Comparison of ENCODE assay signal across 22 cellular contexts in genomic region chr11:65128182-65129145, GRCh38. TPM values are rescaled to one million over a fixed set of nuclear protein-coding genes. Genes with fewer than 3 reads are reported as not detected.
DNase-seq lines count a peak whose midpoint lies in the region; ATAC-seq, FAIRE-seq and TF ChIP-seq lines count a peak whose summit lies in the region.
"Had no signal": no experiment of that assay in that cellular context is flagged by ENCODE, and none has a peak within 500 bp of the region (broad histone marks: within the 10 kb centered on the region; RNA-seq: fewer than 3 reads in every experiment).

No MANE protein-coding gene starts in this region.

- H3K27me3 Mint-ChIP-seq in activated naive CD8-positive, alpha-beta T cell treated with anti-CD3 and anti-CD28 coated beads, Interleukin-2, amount 10 ng/mL, durations not matched to agents 7 days and 5 days, result no peaks in the 10 kb centered on the region
- H3K27me3 Mint-ChIP-seq in activated naive CD8-positive, alpha-beta T cell treated with anti-CD3 and anti-CD28 coated beads for 36 hours, result no peaks in the 10 kb centered on the region
- H3K27me3 Mint-ChIP-seq: CD4-positive, alpha-beta memory T cell; effector memory CD8-positive, alpha-beta T cell; naive B cell had no signal

- in situ Hi-C loops in Panc1 (cut with HindIII; ENCODE audit: low pct_unique_long_range_greater_than_20kb, low sequenced_read_pairs) (no loop called here), ACHN (cut with HindIII; ENCODE audit: low pct_ligation_motif_present, low pct_unique_long_range_greater_than_20kb, low sequenced_read_pairs) (no loop called here)

- no TSS peak for BruUV-seq in Panc1 (replicated peaks; lab: Mats Ljungman, UMichigan)
- BruUV-seq in endothelial cell of umbilical vein (replicated peaks; lab: Mats Ljungman, UMichigan), result TSS peak; percentile 23

- H2AFZ ChIP-seq in endothelial cell of umbilical vein (ENCODE audit: low read depth, low read length), result no peak overlapping the region

- H3K9me3 ChIP-seq in Panc1 (ENCODE audit: control insufficient read depth, insufficient read depth, low read depth, low read length), result no peaks in the 10 kb centered on the region
- no peaks in the 10 kb centered on the region for H3K9me3 ChIP-seq in endothelial cell of umbilical vein (replicated peaks; ENCODE audit: control insufficient read depth, insufficient read depth, low read length)
- H3K9me3 ChIP-seq: ovary had no signal

- no peak overlapping the region for H3K4me3 Mint-ChIP-seq in activated naive CD8-positive, alpha-beta T cell treated with anti-CD3 and anti-CD28 coated beads, Interleukin-2, amount 10 ng/mL, durations not matched to agents 7 days and 5 days
- H3K4me3 Mint-ChIP-seq in activated naive CD8-positive, alpha-beta T cell treated with anti-CD3 and anti-CD28 coated beads for 36 hours, result no peak overlapping the region
- H3K4me3 Mint-ChIP-seq: CD4-positive, alpha-beta memory T cell; effector memory CD8-positive, alpha-beta T cell had no signal

- DNase-seq in activated naive CD8-positive, alpha-beta T cell treated with anti-CD3 and anti-CD28 coated beads, Interleukin-2, amount 10 ng/mL, durations not matched to agents 7 days and 5 days, result peak; percentile 22
- DNase-seq in activated naive CD8-positive, alpha-beta T cell treated with anti-CD3 and anti-CD28 coated beads for 36 hours, result no peak
- DNase-seq in Panc1 (ENCODE audit: low read depth, low spot score) (no peak), endothelial cell of umbilical vein (ENCODE audit: low read depth, low spot score) (no peak), ACHN (no peak)
- DNase-seq: activated CD4-positive, alpha-beta T cell treated with anti-CD3 and anti-CD28 coated beads for 48 hours; activated gamma-delta T cell; CD4-positive, alpha-beta memory T cell; DMS153; effector memory CD8-positive, alpha-beta T cell; GOT3; mesenchymal stem cell; naive B cell; NCI-H1092; NCI-H2081 treated with DMSO at 0.1 percent for 48 hours; NCI-H446 treated with DMSO at 0.1 percent for 48 hours; NK-92 treated with Interleukin-12 subunit alpha and Interleukin-12 subunit beta, amount 100 ng/mL, for 24 hours; ovary had no signal

- H3K36me3 ChIP-seq in Panc1 (ENCODE audit: control insufficient read depth, insufficient read depth, low read length), result peaks cover 19% of the 10 kb centered on the region
- H3K36me3 ChIP-seq in endothelial cell of umbilical vein (ENCODE audit: control insufficient read depth in 2 of 2, extremely low read depth in 1 of 2, insufficient read depth in 2 of 2, low read length in 2 of 2), result peaks cover 11 to 58% of the 10 kb centered on the region in 2 experiments
- H3K36me3 ChIP-seq: ovary had no signal

- no peak overlapping the region for H3K27ac ChIP-seq in Panc1 (ENCODE audit: low read length)
- H3K27ac ChIP-seq in endothelial cell of umbilical vein (ENCODE audit: insufficient read depth, low read depth, low read length), result no peak overlapping the region
- H3K27ac ChIP-seq: ovary had no signal

- H4K20me1 ChIP-seq in endothelial cell of umbilical vein (replicated peaks; ENCODE audit: control insufficient read depth, extremely low read depth, insufficient read depth, low read length), result no peaks in the 10 kb centered on the region

- peaks cover 14% of the 10 kb centered on the region for H3K79me2 ChIP-seq in endothelial cell of umbilical vein (ENCODE audit: control insufficient read depth, insufficient read depth, low read length)

- no peak overlapping the region for H3K27ac Mint-ChIP-seq in activated naive CD8-positive, alpha-beta T cell treated with anti-CD3 and anti-CD28 coated beads, Interleukin-2, amount 10 ng/mL, durations not matched to agents 7 days and 5 days
- no peak overlapping the region for H3K27ac Mint-ChIP-seq in activated naive CD8-positive, alpha-beta T cell treated with anti-CD3 and anti-CD28 coated beads for 36 hours

- no peak for FAIRE-seq in endothelial cell of umbilical vein (lab: Jason Lieb, UNC)
- FAIRE-seq: astrocyte had no signal

- POLR2A ChIA-PET in activated naive CD8-positive, alpha-beta T cell treated with anti-CD3 and anti-CD28 coated beads, Interleukin-2, amount 10 ng/mL, durations not matched to agents 7 days and 5 days (lab: Charles Lee), result interaction anchor here (1.3 to 1.7 kb wide), 2 partner anchors 11 to 12 kb away, joined by 4 read pairs; partner anchors contain the start of gene ZNHIT2
- POLR2A ChIA-PET in Panc1 (lab: Charles Lee), result interaction anchor here (0.6 kb wide), 1 partner anchor 24 kb away, joined by 3 read pairs; no protein-coding TSS in a partner anchor
- POLR2A ChIA-PET in endothelial cell of umbilical vein (lab: Charles Lee), result interaction anchor here (1.5 kb wide), 1 partner anchor 11 kb away, joined by 4 read pairs; the partner anchor contains the start of gene ZNHIT2

- H3K9me1 ChIP-seq in endothelial cell of umbilical vein (replicated peaks; ENCODE audit: control insufficient read depth, extremely low read depth, insufficient read depth, low read length), result no peaks in the 10 kb centered on the region

- intact Hi-C loops in Panc1 (cut with micrococcal nuclease; ENCODE audit: unreplicated experiment) (no loop called here), endothelial cell of umbilical vein (cut with micrococcal nuclease) (no loop called here)

- peaks cover 18% of the 10 kb centered on the region for H3K4me1 Mint-ChIP-seq in activated naive CD8-positive, alpha-beta T cell treated with anti-CD3 and anti-CD28 coated beads, Interleukin-2, amount 10 ng/mL, durations not matched to agents 7 days and 5 days
- peaks cover 16% of the 10 kb centered on the region for H3K4me1 Mint-ChIP-seq in activated naive CD8-positive, alpha-beta T cell treated with anti-CD3 and anti-CD28 coated beads for 36 hours

- peaks cover 7% of the 10 kb centered on the region for H3K36me3 Mint-ChIP-seq in activated naive CD8-positive, alpha-beta T cell treated with anti-CD3 and anti-CD28 coated beads, Interleukin-2, amount 10 ng/mL, durations not matched to agents 7 days and 5 days
- peaks cover 10% of the 10 kb centered on the region for H3K36me3 Mint-ChIP-seq in activated naive CD8-positive, alpha-beta T cell treated with anti-CD3 and anti-CD28 coated beads for 36 hours

- no peak overlapping the region for H3K9ac ChIP-seq in endothelial cell of umbilical vein (replicated peaks; ENCODE audit: extremely low read depth, insufficient read depth, low read length)

- CTCF ChIA-PET in Panc1 (lab: Charles Lee) (interaction anchor here (0.6 kb wide), 1 partner anchor 99 kb away, joined by 3 read pairs; no protein-coding TSS in a partner anchor), endothelial cell of umbilical vein (lab: Charles Lee) (interaction anchor here (1.2 kb wide), 2 partner anchors 11 to 18 kb away, joined by 3 read pairs; partner anchors contain the start of gene ZNHIT2)

- no peaks in the 10 kb centered on the region for H3K27me3 ChIP-seq in Panc1 (ENCODE audit: control insufficient read depth, insufficient read depth, low read length)
- H3K27me3 ChIP-seq in endothelial cell of umbilical vein (ENCODE audit: control insufficient read depth in 2 of 2, insufficient read depth in 2 of 2, low read length in 2 of 2), result no peaks in the 10 kb centered on the region
- H3K27me3 ChIP-seq: ovary had no signal

- no peak overlapping the region for H3K4me2 ChIP-seq in endothelial cell of umbilical vein (ENCODE audit: insufficient read depth, low read length)

- no peak for TF ChIP-seq CTCF in Panc1 (IDR thresholded peaks at IDR 0.05)
- TF ChIP-seq CTCF in endothelial cell of umbilical vein (IDR thresholded peaks at IDR 0.05; ENCODE audit: extremely low read depth in 1 of 2, insufficient read depth in 1 of 2, low read depth in 1 of 2, low read length in 2 of 2), result no peak

- H3K4me1 ChIP-seq in Panc1 (ENCODE audit: control insufficient read depth, insufficient read depth, low read length) (peaks cover 8% of the 10 kb centered on the region), endothelial cell of umbilical vein (ENCODE audit: control insufficient read depth, extremely low read depth, insufficient read depth, low read length) (peaks cover 6% of the 10 kb centered on the region)

- no peak for ATAC-seq in activated naive CD8-positive, alpha-beta T cell treated with anti-CD3 and anti-CD28 coated beads, Interleukin-2, amount 10 ng/mL, durations not matched to agents 7 days and 5 days (ENCODE audit: low read depth)
- peak; percentile 12 for ATAC-seq in Panc1
- ATAC-seq in HG02870 (IDR thresholded peaks at IDR 0.05; ENCODE audit: unreplicated experiment), result no peak
- ATAC-seq in GM21526 (IDR thresholded peaks at IDR 0.05; ENCODE audit: low FRiP score, unreplicated experiment), result no peak
- no peak for ATAC-seq in GM18498 (IDR thresholded peaks at IDR 0.05; ENCODE audit: unreplicated experiment)
- ATAC-seq: effector memory CD8-positive, alpha-beta T cell had no signal

- no peak for TF ChIP-seq POLR2A in endothelial cell of umbilical vein (IDR thresholded peaks at IDR 0.05; ENCODE audit: low read depth, low read length)

- H3K9me3 Mint-ChIP-seq in activated naive CD8-positive, alpha-beta T cell treated with anti-CD3 and anti-CD28 coated beads, Interleukin-2, amount 10 ng/mL, durations not matched to agents 7 days and 5 days, result no peaks in the 10 kb centered on the region
- H3K9me3 Mint-ChIP-seq in activated naive CD8-positive, alpha-beta T cell treated with anti-CD3 and anti-CD28 coated beads for 36 hours, result no peaks in the 10 kb centered on the region
- H3K9me3 Mint-ChIP-seq: effector memory CD8-positive, alpha-beta T cell; naive B cell had no signal

- H3K4me3 ChIP-seq in Panc1 (ENCODE audit: low read depth in 2 of 2, low read length in 2 of 2) (no peak overlapping the region), endothelial cell of umbilical vein (replicated peaks in 1 of 3; ENCODE audit: insufficient read depth in 1 of 3, low read depth in 1 of 3, low read length in 3 of 3) (no peak overlapping the region)
- H3K4me3 ChIP-seq: ovary had no signal

- dilution Hi-C loops in endothelial cell of umbilical vein (cut with MboI; ENCODE audit: extremely low pct_ligation_motif_present, low sequenced_read_pairs), result no loop called here

RNA-seq across cellular contexts. Expression of gene SYVN1, which starts 5.9 kb away (rescaled TPM):
- 10 to 100 TPM; 43.4 to 45.1 TPM for total RNA-seq in activated naive CD8-positive, alpha-beta T cell treated with anti-CD3 and anti-CD28 coated beads, Interleukin-2, amount 10 ng/mL, durations not matched to agents 7 days and 5 days
- total RNA-seq in activated naive CD8-positive, alpha-beta T cell treated with anti-CD3 and anti-CD28 coated beads for 36 hours, result 10 to 100 TPM; 27.5 to 29.3 TPM
- 64.3 TPM for total RNA-seq in Panc1 (2021; ENCODE audit: unreplicated experiment)
- 85.6 TPM for polyA plus RNA-seq in Panc1 (2012; ENCODE audit: insufficient read length)
- 34.5 and 36.0 TPM in 2 replicates for total RNA-seq in endothelial cell of umbilical vein
- polyA plus RNA-seq in endothelial cell of umbilical vein, result 39.1 and 45.1 TPM in 2 replicates
- polyA plus RNA-seq in endothelial cell of umbilical vein (2011; cell fraction: cytosol; rRNA removed), result 21.1 and 23.8 TPM in 2 replicates
- 66.5 and 85.9 TPM in 2 replicates for polyA plus RNA-seq in endothelial cell of umbilical vein (2011; cell fraction: nucleus; rRNA removed)
- polyA plus RNA-seq in endothelial cell of umbilical vein (2012), result 23.8 and 26.9 TPM in 2 replicates
- polyA minus RNA-seq in endothelial cell of umbilical vein, result 119 and 128 TPM in 2 replicates
- 19.5 TPM for polyA minus RNA-seq in endothelial cell of umbilical vein (2011; cell fraction: cytosol; rRNA and poly(A)+ RNA removed)
- 29.6 and 50.5 TPM in 2 replicates for polyA minus RNA-seq in endothelial cell of umbilical vein (2011; cell fraction: nucleus; rRNA and poly(A)+ RNA removed)

RNA-seq across cellular contexts. Expression of gene MRPL49, which starts 6.3 kb away (rescaled TPM):
- total RNA-seq in activated naive CD8-positive, alpha-beta T cell treated with anti-CD3 and anti-CD28 coated beads, Interleukin-2, amount 10 ng/mL, durations not matched to agents 7 days and 5 days, result 10 to 100 TPM; 50.7 to 53.6 TPM
- 100 to 1,000 TPM in 1 of 2 experiments, 10 to 100 TPM in 1; 99.9 to 100 TPM for total RNA-seq in activated naive CD8-positive, alpha-beta T cell treated with anti-CD3 and anti-CD28 coated beads for 36 hours
- total RNA-seq in Panc1 (2021; ENCODE audit: unreplicated experiment), result 111 TPM
- 84.1 TPM for polyA plus RNA-seq in Panc1 (2012; ENCODE audit: insufficient read length)
- 49.7 and 51.6 TPM in 2 replicates for total RNA-seq in endothelial cell of umbilical vein
- 76.8 and 90.4 TPM in 2 replicates for polyA plus RNA-seq in endothelial cell of umbilical vein
- polyA plus RNA-seq in endothelial cell of umbilical vein (2011; cell fraction: cytosol; rRNA removed), result 60.2 and 65.0 TPM in 2 replicates
- 26.6 and 29.5 TPM in 2 replicates for polyA plus RNA-seq in endothelial cell of umbilical vein (2011; cell fraction: nucleus; rRNA removed)
- polyA plus RNA-seq in endothelial cell of umbilical vein (2012), result 36.1 and 37.6 TPM in 2 replicates
- polyA minus RNA-seq in endothelial cell of umbilical vein, result 36.1 and 40.1 TPM in 2 replicates
- polyA minus RNA-seq in endothelial cell of umbilical vein (2011; cell fraction: cytosol; rRNA and poly(A)+ RNA removed), result 43.0 TPM
- polyA minus RNA-seq in endothelial cell of umbilical vein (2011; cell fraction: nucleus; rRNA and poly(A)+ RNA removed), result 8.4 and 11.4 TPM in 2 replicates

RNA-seq across cellular contexts. Expression of gene FAU, which starts 6.5 kb away (rescaled TPM):
- 1,000 to 10,000 TPM; 1,110 to 1,162 TPM for total RNA-seq in activated naive CD8-positive, alpha-beta T cell treated with anti-CD3 and anti-CD28 coated beads, Interleukin-2, amount 10 ng/mL, durations not matched to agents 7 days and 5 days
- 1,000 to 10,000 TPM; 1,087 to 1,097 TPM for total RNA-seq in activated naive CD8-positive, alpha-beta T cell treated with anti-CD3 and anti-CD28 coated beads for 36 hours
- total RNA-seq in Panc1 (2021; ENCODE audit: unreplicated experiment), result 1,001 TPM
- 1,612 TPM for polyA plus RNA-seq in Panc1 (2012; ENCODE audit: insufficient read length)
- 746 and 784 TPM in 2 replicates for total RNA-seq in endothelial cell of umbilical vein
- 741 and 809 TPM in 2 replicates for polyA plus RNA-seq in endothelial cell of umbilical vein
- 617 and 778 TPM in 2 replicates for polyA plus RNA-seq in endothelial cell of umbilical vein (2011; cell fraction: cytosol; rRNA removed)
- polyA plus RNA-seq in endothelial cell of umbilical vein (2011; cell fraction: nucleus; rRNA removed), result 248 and 301 TPM in 2 replicates
- 942 and 1,263 TPM in 2 replicates for polyA plus RNA-seq in endothelial cell of umbilical vein (2012)
- polyA minus RNA-seq in endothelial cell of umbilical vein, result 207 and 228 TPM in 2 replicates
- 448 TPM for polyA minus RNA-seq in endothelial cell of umbilical vein (2011; cell fraction: cytosol; rRNA and poly(A)+ RNA removed)
- polyA minus RNA-seq in endothelial cell of umbilical vein (2011; cell fraction: nucleus; rRNA and poly(A)+ RNA removed), result 47.7 and 69.2 TPM in 2 replicates

RNA-seq across cellular contexts. Expression of gene ZNHIT2, which starts 11.0 kb away (rescaled TPM):
- 10 to 100 TPM; 11.1 to 11.9 TPM for total RNA-seq in activated naive CD8-positive, alpha-beta T cell treated with anti-CD3 and anti-CD28 coated beads, Interleukin-2, amount 10 ng/mL, durations not matched to agents 7 days and 5 days
- 10 to 100 TPM; 14.9 to 15.1 TPM for total RNA-seq in activated naive CD8-positive, alpha-beta T cell treated with anti-CD3 and anti-CD28 coated beads for 36 hours
- total RNA-seq in Panc1 (2021; ENCODE audit: unreplicated experiment), result 27.1 TPM
- 49.9 TPM for polyA plus RNA-seq in Panc1 (2012; ENCODE audit: insufficient read length)
- 9.0 and 9.2 TPM in 2 replicates for total RNA-seq in endothelial cell of umbilical vein
- 7.1 and 12.8 TPM in 2 replicates for polyA plus RNA-seq in endothelial cell of umbilical vein
- polyA plus RNA-seq in endothelial cell of umbilical vein (2011; cell fraction: cytosol; rRNA removed), result 2.2 and 4.9 TPM in 2 replicates
- 1.7 and 2.1 TPM in 2 replicates for polyA plus RNA-seq in endothelial cell of umbilical vein (2011; cell fraction: nucleus; rRNA removed)
- 4.2 and 6.0 TPM in 2 replicates for polyA plus RNA-seq in endothelial cell of umbilical vein (2012)
- 1.7 and 3.5 TPM in 2 replicates for polyA minus RNA-seq in endothelial cell of umbilical vein
- polyA minus RNA-seq in endothelial cell of umbilical vein (2011; cell fraction: cytosol; rRNA and poly(A)+ RNA removed), result 22.9 TPM
- 3.8 and 5.3 TPM in 2 replicates for polyA minus RNA-seq in endothelial cell of umbilical vein (2011; cell fraction: nucleus; rRNA and poly(A)+ RNA removed)

RNA-seq across cellular contexts. Expression of gene TM7SF2, which starts 16.8 kb away (rescaled TPM):
- 10 to 100 TPM; 26.1 to 26.2 TPM for total RNA-seq in activated naive CD8-positive, alpha-beta T cell treated with anti-CD3 and anti-CD28 coated beads, Interleukin-2, amount 10 ng/mL, durations not matched to agents 7 days and 5 days
- 10 to 100 TPM; 12.3 to 14.7 TPM for total RNA-seq in activated naive CD8-positive, alpha-beta T cell treated with anti-CD3 and anti-CD28 coated beads for 36 hours
- total RNA-seq in Panc1 (2021; ENCODE audit: unreplicated experiment) (85.4 TPM), endothelial cell of umbilical vein (11.6 and 16.2 TPM in 2 replicates)
- 140 TPM for polyA plus RNA-seq in Panc1 (2012; ENCODE audit: insufficient read length)
- polyA plus RNA-seq in endothelial cell of umbilical vein, result 39.5 and 47.1 TPM in 2 replicates
- polyA plus RNA-seq in endothelial cell of umbilical vein (2011; cell fraction: cytosol; rRNA removed), result 15.4 and 20.4 TPM in 2 replicates
- 32.1 and 45.2 TPM in 2 replicates for polyA plus RNA-seq in endothelial cell of umbilical vein (2011; cell fraction: nucleus; rRNA removed)
- 7.0 and 7.9 TPM in 2 replicates for polyA plus RNA-seq in endothelial cell of umbilical vein (2012)
- 24.1 and 26.5 TPM in 2 replicates for polyA minus RNA-seq in endothelial cell of umbilical vein
- 4.5 TPM for polyA minus RNA-seq in endothelial cell of umbilical vein (2011; cell fraction: cytosol; rRNA and poly(A)+ RNA removed)
- polyA minus RNA-seq in endothelial cell of umbilical vein (2011; cell fraction: nucleus; rRNA and poly(A)+ RNA removed), result 13.4 and 13.8 TPM in 2 replicates
